In the genomic region with DNA sequence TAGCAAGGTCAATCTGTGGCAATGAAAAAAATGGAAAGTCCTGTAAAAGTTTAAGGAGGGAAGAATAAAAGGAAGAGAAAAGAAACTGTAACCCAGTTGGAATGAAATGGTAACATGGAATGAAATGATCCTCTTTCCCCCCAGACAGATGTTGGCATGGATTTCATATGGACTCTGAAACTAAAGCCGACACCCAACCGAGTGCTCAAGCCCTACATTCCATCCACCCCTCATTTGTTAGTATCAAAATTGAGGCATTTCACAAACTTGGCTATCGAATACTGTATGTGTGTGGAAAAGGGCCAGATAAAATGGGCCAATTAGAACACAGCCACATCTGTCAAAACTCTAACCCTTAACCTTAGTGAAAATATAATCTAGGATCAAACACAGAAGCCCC, we compare ENCODE assay signal across 24 cellular contexts.
"Had no signal": no experiment of that assay in that cellular context is flagged by ENCODE, and none has a peak within 500 bp of the region (broad histone marks: within the 10 kb centered on the region; RNA-seq: fewer than 3 reads in every experiment).

No MANE protein-coding gene starts in this region.

- H3K4me3 ChIP-seq: colonic mucosa, lower lobe of right lung, pancreas, right lobe of liver, suprapubic skin, transverse colon, upper lobe of right lung, uterus had no signal

- H3K36me3 ChIP-seq: colonic mucosa, lower lobe of right lung, neutrophil, pancreas, right lobe of liver, suprapubic skin, transverse colon, upper lobe of right lung, uterus had no signal

- H3K9me3 Mint-ChIP-seq: effector memory CD8-positive, alpha-beta T cell; immature natural killer cell; natural killer cell; neural crest cell; stimulated activated naive CD8-positive, alpha-beta T cell treated with anti-CD3 and anti-CD28 coated beads, Interleukin-15, Interleukin-2, amounts not matched to agents 100 ng/mL and 50 ng/mL, for 24 hours had no signal

- H3K27ac Mint-ChIP-seq: effector memory CD8-positive, alpha-beta T cell; immature natural killer cell; natural killer cell; stimulated activated naive B cell treated with anti-CD40 and anti-IgM and Interleukin-4, amounts not matched to agents 10 μg/mL and 1 μg/mL and 100 μg/mL, for 72 hours; stimulated activated naive CD8-positive, alpha-beta T cell treated with anti-CD3 and anti-CD28 coated beads, Interleukin-15, Interleukin-2, amounts not matched to agents 100 ng/mL and 50 ng/mL, for 24 hours had no signal

- DNase-seq: colonic mucosa; effector memory CD8-positive, alpha-beta T cell; erythroblast; hypothalamus; immature natural killer cell; islet precursor cell; kidney glomerular epithelial cell; left colon; left ventricle myocardium superior; lower lobe of right lung; natural killer cell; pancreas; right lobe of liver; small intestine; stimulated activated CD4-positive, alpha-beta T cell treated with anti-CD3 and anti-CD28 coated beads, Interleukin-15, amount 100 ng/mL, for 24 hours; stimulated activated CD4-positive, alpha-beta T cell treated with anti-CD3 and anti-CD28 coated beads, Interleukin-2, amount 100 ng/mL, for 48 hours; stimulated activated naive B cell treated with anti-CD40 and anti-IgM and Interleukin-4, amounts not matched to agents 10 μg/mL and 1 μg/mL and 100 μg/mL, for 72 hours; transverse colon; upper lobe of right lung; uterus had no signal

- H3K27ac ChIP-seq: colonic mucosa, lower lobe of right lung, neutrophil, pancreas, right lobe of liver, suprapubic skin, transverse colon, upper lobe of right lung, uterus had no signal

- H3K36me3 Mint-ChIP-seq: immature natural killer cell, natural killer cell had no signal

- H3K4me3 Mint-ChIP-seq: effector memory CD8-positive, alpha-beta T cell; immature natural killer cell; natural killer cell; neural crest cell; stimulated activated naive B cell treated with anti-CD40 and anti-IgM and Interleukin-4, amounts not matched to agents 10 μg/mL and 1 μg/mL and 100 μg/mL, for 72 hours; stimulated activated naive CD8-positive, alpha-beta T cell treated with anti-CD3 and anti-CD28 coated beads, Interleukin-15, Interleukin-2, amounts not matched to agents 100 ng/mL and 50 ng/mL, for 24 hours had no signal

- H3K9me3 ChIP-seq: colonic mucosa, lower lobe of right lung, neutrophil, pancreas, right lobe of liver, suprapubic skin, transverse colon, upper lobe of right lung, uterus had no signal

- H3K4me1 Mint-ChIP-seq: immature natural killer cell, natural killer cell, neural crest cell had no signal

- H3K4me1 ChIP-seq: colonic mucosa had no signal

- ATAC-seq: effector memory CD8-positive, alpha-beta T cell; left colon; left ventricle myocardium superior; lower lobe of right lung; natural killer cell; pancreas; right lobe of liver; stimulated activated naive B cell treated with anti-CD40 and anti-IgM and Interleukin-4, amounts not matched to agents 10 μg/mL and 1 μg/mL and 100 μg/mL, for 72 hours; upper lobe of right lung had no signal

- H3K27me3 ChIP-seq: colonic mucosa, neutrophil, pancreas, right lobe of liver, suprapubic skin, transverse colon, upper lobe of right lung, uterus had no signal
